ENCODE assay signal across 8 cellular contexts in genomic region chr20:31894980-31895675, GRCh38. TPM values are rescaled to one million over a fixed set of nuclear protein-coding genes. Genes with fewer than 3 reads are reported as not detected.
DNase-seq lines count a peak whose midpoint lies in the region; ATAC-seq, FAIRE-seq and TF ChIP-seq lines count a peak whose summit lies in the region.

No MANE protein-coding gene starts in this region.

- ATAC-seq in CD4-positive, CD25-positive, alpha-beta regulatory T cell (ENCODE audit: low read depth in 2 of 2): peak; percentile 62 to 64
- ATAC-seq in HG03135 (IDR thresholded peaks at IDR 0.05; ENCODE audit: unreplicated experiment): peak; percentile 98

- CTCF ChIA-PET in SK-N-SH (lab: Yijun Ruan, JAX): interaction anchor here (0.8 to 1.8 kb wide), 3 partner anchors 49 to 72 kb away, joined by 3 to 4 read pairs (median 3); partner anchors contain the start of gene PDRG1

- peak in 1 of 3 donors; percentile 41 for DNase-seq in CD4-positive, CD25-positive, alpha-beta regulatory T cell
- DNase-seq in GM19239 (ENCODE audit: insufficient read length, low spot score): peak; percentile 67
- DNase-seq in SK-N-SH: no peak
- peak; percentile 88 for DNase-seq in germinal center (ENCODE audit: low spot score)
- peak; percentile 62 for DNase-seq in renal cortical epithelial cell (ENCODE audit: low read depth)
- no peak for DNase-seq in stimulated activated CD4-positive, alpha-beta T cell treated with anti-CD3 and anti-CD28 coated beads, Interleukin-4, amount 100 ng/mL, for 1 hour
- DNase-seq in activated CD4-positive, alpha-beta T cell treated with anti-CD3 and anti-CD28 coated beads, Interleukin-2, amount 50 U/mL, for 48 hours: no peak

- H3K4me1 ChIP-seq in CD4-positive, CD25-positive, alpha-beta regulatory T cell (ENCODE audit: control insufficient read depth, insufficient read depth, low read length, poor library complexity, severe bottlenecking): no peaks in the 10 kb centered on the region
- H3K4me1 ChIP-seq in SK-N-SH (ENCODE audit: control insufficient read depth in 1 of 2, insufficient read depth in 2 of 2, low read depth in 1 of 2, low read length in 1 of 2): no peaks in the 10 kb centered on the region; a peak in 1 of 4 replicates

- H3K27me3 Mint-ChIP-seq in CD4-positive, CD25-positive, alpha-beta regulatory T cell: peaks cover 20% of the 10 kb centered on the region

- no peak overlapping the region for H3K27ac Mint-ChIP-seq in CD4-positive, CD25-positive, alpha-beta regulatory T cell

- H3K79me2 ChIP-seq in SK-N-SH (ENCODE audit: insufficient read depth): no peaks in the 10 kb centered on the region

- WGBS in SK-N-SH (ENCODE audit: low lambda C conversion rate): 62% methylated on average over 8 of the region's 8 CpGs

- no peaks in the 10 kb centered on the region for H3K9me2 ChIP-seq in SK-N-SH

- TF ChIP-seq EP300 in SK-N-SH (IDR thresholded peaks at IDR 0.05; ENCODE audit: borderline replicate concordance in 1 of 2, low read depth in 1 of 2, low read length in 1 of 2): no peak

- H3F3A ChIP-seq in SK-N-SH (replicated peaks; ENCODE audit: insufficient read depth): no peaks in the 10 kb centered on the region

- TF ChIP-seq RAD21 in SK-N-SH (IDR thresholded peaks at IDR 0.05; ENCODE audit: low read length): no peak

- POLR2A ChIA-PET in SK-N-SH (lab: Yijun Ruan, JAX): no interaction called here

- H3K36me3 Mint-ChIP-seq in CD4-positive, CD25-positive, alpha-beta regulatory T cell: no peaks in the 10 kb centered on the region

- H4K20me1 ChIP-seq in SK-N-SH (ENCODE audit: insufficient read depth): no peaks in the 10 kb centered on the region

- 0 out of 2 replicates have a peak overlapping the region, but pooled peaks have one; percentile 29 for H2AFZ ChIP-seq in SK-N-SH (ENCODE audit: low read depth)

- no peak for TF ChIP-seq CTCF in SK-N-SH (IDR thresholded peaks at IDR 0.05)

- no peak overlapping the region for H3K4me3 Mint-ChIP-seq in CD4-positive, CD25-positive, alpha-beta regulatory T cell

- H3K36me3 ChIP-seq in CD4-positive, CD25-positive, alpha-beta regulatory T cell (ENCODE audit: control insufficient read depth, insufficient read depth, low read length): no peaks in the 10 kb centered on the region
- no peaks in the 10 kb centered on the region for H3K36me3 ChIP-seq in SK-N-SH (replicated peaks in 1 of 2; ENCODE audit: control insufficient read depth in 1 of 2, insufficient read depth in 2 of 2, low read length in 1 of 2)

- H3K4me1 Mint-ChIP-seq in CD4-positive, CD25-positive, alpha-beta regulatory T cell: peaks cover 0 to 2% (median 0%) of the 10 kb centered on the region in 4 donors

- no peak overlapping the region for H3K9ac ChIP-seq in SK-N-SH

- H3K27me3 ChIP-seq in CD4-positive, CD25-positive, alpha-beta regulatory T cell (ENCODE audit: control insufficient read depth, insufficient read depth, low read length): peaks cover 7% of the 10 kb centered on the region
- no peaks in the 10 kb centered on the region; the same call in 1 of the 2 replicates for H3K27me3 ChIP-seq in SK-N-SH (ENCODE audit: insufficient read depth)

- H3K9me3 ChIP-seq in CD4-positive, CD25-positive, alpha-beta regulatory T cell (ENCODE audit: control insufficient read depth in 2 of 2, low read length in 2 of 2): no peaks in the 10 kb centered on the region
- H3K9me3 ChIP-seq in SK-N-SH: no peaks in the 10 kb centered on the region

- FAIRE-seq in GM19239 (lab: Jason Lieb, UNC): peak; percentile 93

- H3K9me3 Mint-ChIP-seq in CD4-positive, CD25-positive, alpha-beta regulatory T cell: peaks cover 0 to 5% (median 0%) of the 10 kb centered on the region in 7 donors

- H3K4me2 ChIP-seq in SK-N-SH: no peak overlapping the region

- no peak overlapping the region for H3K27ac ChIP-seq in CD4-positive, CD25-positive, alpha-beta regulatory T cell (ENCODE audit: insufficient read depth, low read length, poor library complexity, severe bottlenecking)
- no peak overlapping the region for H3K27ac ChIP-seq in SK-N-SH (ENCODE audit: low read depth in 2 of 2, low read length in 1 of 2)

- H3K4me3 ChIP-seq in CD4-positive, CD25-positive, alpha-beta regulatory T cell (ENCODE audit: low read depth, low read length): no peak overlapping the region
- H3K4me3 ChIP-seq in SK-N-SH (ENCODE audit: low read depth in 2 of 2, low read length in 1 of 2): no peak overlapping the region

TF ChIP-seq in SK-N-SH, 30 proteins besides CTCF, POLR2A, EP300 and RAD21:
- TF ChIP-seq TAF1 (IDR thresholded peaks at IDR 0.05; ENCODE audit: borderline replicate concordance, low read depth, low read length) (no peak), MEF2A (IDR thresholded peaks at IDR 0.05; ENCODE audit: borderline replicate concordance, low read depth) (no peak), USF2 (IDR thresholded peaks at IDR 0.05; ENCODE audit: borderline replicate concordance, low read depth, low read length) (no peak), RXRA (IDR thresholded peaks at IDR 0.05; ENCODE audit: borderline replicate concordance, low read depth) (no peak), RFX5 (IDR thresholded peaks at IDR 0.05; ENCODE audit: low read length) (peak; percentile 97)

RNA-seq across cellular contexts. Expression of gene TTLL9, which starts 24.7 kb away (rescaled TPM):
- not detected for total RNA-seq in CD4-positive, CD25-positive, alpha-beta regulatory T cell
- polyA plus RNA-seq in CD4-positive, CD25-positive, alpha-beta regulatory T cell: not detected
- 0.23 and 0.32 TPM in 2 replicates for polyA plus RNA-seq in SK-N-SH (2012; rRNA removed)
- 0.24 and 0.30 TPM in 2 replicates for polyA plus RNA-seq in SK-N-SH (2012; cell fraction: cytosol; rRNA removed)
- polyA plus RNA-seq in SK-N-SH (2012; cell fraction: nucleus; rRNA removed): 1.2 and 1.8 TPM in 2 replicates
- total RNA-seq in renal cortical epithelial cell: 0.94 TPM in 1 of 2 replicates, not detected in the other

RNA-seq across cellular contexts. Expression of gene DUSP15, which starts 24.8 kb away (rescaled TPM):
- total RNA-seq in CD4-positive, CD25-positive, alpha-beta regulatory T cell: not detected
- not detected for polyA plus RNA-seq in CD4-positive, CD25-positive, alpha-beta regulatory T cell
- polyA plus RNA-seq in SK-N-SH (2012; rRNA removed): 4.3 and 5.4 TPM in 2 replicates
- 2.6 and 4.9 TPM in 2 replicates for polyA plus RNA-seq in SK-N-SH (2012; cell fraction: cytosol; rRNA removed)
- 11.5 and 13.8 TPM in 2 replicates for polyA plus RNA-seq in SK-N-SH (2012; cell fraction: nucleus; rRNA removed)
- total RNA-seq in renal cortical epithelial cell: 0.15 TPM in 1 of 2 replicates, not detected in the other

RNA-seq across cellular contexts. Expression of gene FOXS1, which starts 49.7 kb away (rescaled TPM):
- not detected for total RNA-seq in CD4-positive, CD25-positive, alpha-beta regulatory T cell
- polyA plus RNA-seq in CD4-positive, CD25-positive, alpha-beta regulatory T cell: not detected
- polyA plus RNA-seq in SK-N-SH (2012; rRNA removed): 0.73 and 0.99 TPM in 2 replicates
- 0.48 and 0.83 TPM in 2 replicates for polyA plus RNA-seq in SK-N-SH (2012; cell fraction: cytosol; rRNA removed)
- 0.58 and 0.85 TPM in 2 replicates for polyA plus RNA-seq in SK-N-SH (2012; cell fraction: nucleus; rRNA removed)
- total RNA-seq in renal cortical epithelial cell: 0.30 TPM in 1 of 2 replicates, not detected in the other

RNA-seq across cellular contexts. Expression of gene PDRG1, which starts 56.7 kb away (rescaled TPM):
- total RNA-seq in CD4-positive, CD25-positive, alpha-beta regulatory T cell: 10.3 TPM
- polyA plus RNA-seq in CD4-positive, CD25-positive, alpha-beta regulatory T cell: 10 to 100 TPM; 12.0 to 27.6 (median 20.4) TPM
- 18.9 and 19.7 TPM in 2 replicates for polyA plus RNA-seq in SK-N-SH (2012; rRNA removed)
- 19.6 and 20.8 TPM in 2 replicates for polyA plus RNA-seq in SK-N-SH (2012; cell fraction: cytosol; rRNA removed)
- 10.8 and 13.0 TPM in 2 replicates for polyA plus RNA-seq in SK-N-SH (2012; cell fraction: nucleus; rRNA removed)
- 5.2 and 8.4 TPM in 2 replicates for total RNA-seq in renal cortical epithelial cell

Comparison
In these comparisons a context has a peak if more than half of its experiments do, and no peak if none do; other contexts are left out.
1. DNase-seq: peak in GM19239 (single experiment), germinal center (single experiment) and renal cortical epithelial cell (single experiment); none in SK-N-SH (single experiment), stimulated activated CD4-positive, alpha-beta T cell treated with anti-CD3 and anti-CD28 coated beads, Interleukin-4, amount 100 ng/mL, for 1 hour (single experiment) and activated CD4-positive, alpha-beta T cell treated with anti-CD3 and anti-CD28 coated beads, Interleukin-2, amount 50 U/mL, for 48 hours (0 of 2).